16 cellular contexts compared by ENCODE assay signal in the genomic region with DNA sequence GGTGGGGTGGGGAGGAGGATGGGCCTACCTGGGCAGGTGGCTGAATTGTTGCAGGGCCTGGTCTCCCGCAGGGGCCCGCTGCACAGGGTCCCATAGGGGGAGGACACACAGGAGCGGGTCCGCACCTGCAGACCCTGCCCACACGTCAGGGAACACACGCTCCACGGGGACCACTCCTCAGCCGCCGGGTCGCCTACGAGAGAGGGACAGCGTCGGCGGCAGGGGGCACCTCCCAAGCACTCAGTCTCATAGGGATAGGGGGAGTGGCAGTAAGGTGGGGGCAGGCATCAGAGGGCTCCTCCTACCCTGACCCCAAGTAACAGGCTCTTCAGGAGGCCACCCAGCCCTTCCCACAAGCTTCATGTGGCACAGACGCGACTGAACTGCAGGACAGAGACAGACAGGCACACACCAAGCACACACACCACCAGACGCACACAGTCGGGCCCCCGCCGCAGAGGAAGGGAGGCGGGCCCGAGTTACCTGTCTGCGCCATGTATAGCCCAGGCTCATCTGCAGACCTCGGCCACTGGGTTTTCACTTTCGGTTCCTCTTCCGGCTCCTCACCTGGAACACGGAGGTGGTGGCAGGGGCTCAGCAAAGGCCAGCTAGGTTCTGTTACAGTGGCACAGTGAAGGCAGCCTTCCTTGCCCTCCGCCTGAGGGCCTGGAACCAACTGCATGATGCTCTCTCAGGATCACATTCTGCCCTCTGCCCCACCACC. TPM values are rescaled to one million over a fixed set of nuclear protein-coding genes. Genes with fewer than 3 reads are reported as not detected.
A peak's percentile ranks its signal among the peaks of the same experiment; 100 is the strongest.
DNase-seq lines count a peak whose midpoint lies in the region; ATAC-seq, FAIRE-seq and TF ChIP-seq lines count a peak whose summit lies in the region.
"Had no signal": no experiment of that assay in that cellular context is flagged by ENCODE, and none has a peak within 500 bp of the region (broad histone marks: within the 10 kb centered on the region; RNA-seq: fewer than 3 reads in every experiment).

No MANE protein-coding gene starts in this region.

- ATAC-seq in GM21381 (IDR thresholded peaks at IDR 0.05; ENCODE audit: unreplicated experiment) (peak; percentile 69), HG03460 (IDR thresholded peaks at IDR 0.05; ENCODE audit: unreplicated experiment) (peak; percentile 53)

- H3K27ac ChIP-seq in kidney (ENCODE audit: low read depth in 2 of 2, low read length in 2 of 2) = no peak overlapping the region
- H3K27ac ChIP-seq in RWPE1 = no peak overlapping the region
- H3K27ac ChIP-seq: GM23248, skin epidermis had no signal

- intact Hi-C loops in kidney (cut with DNase I) = no loop called here

- H3K4me3 ChIP-seq in kidney (ENCODE audit: low read length in 2 of 2) = no peak overlapping the region
- H3K4me3 ChIP-seq: GM23248, skin epidermis had no signal

- POLR2A ChIA-PET in RWPE1 (lab: Yijun Ruan, JAX; ENCODE audit: low non-redundant PET) = no interaction called here

- peaks cover 0 to 5% of the 10 kb centered on the region in 2 donors for H3K4me1 ChIP-seq in kidney (ENCODE audit: control insufficient read depth in 1 of 2, insufficient read depth in 1 of 2, low read depth in 1 of 2, low read length in 2 of 2)

- FAIRE-seq in GM12892 (lab: Jason Lieb, UNC) (peak; percentile 93), kidney (lab: Jason Lieb, UNC) (no peak)

- TF ChIP-seq CTCF in kidney (IDR thresholded peaks at IDR 0.05; ENCODE audit: borderline replicate concordance, extremely low read depth, insufficient read depth) (no peak), RWPE1 (conservative IDR thresholded peaks at IDR 0.05; ENCODE audit: low read depth) (no peak)

- TF ChIP-seq POLR2A in GM12892 (IDR thresholded peaks at IDR 0.05; ENCODE audit: low read depth, low read length) = no peak

- H3K36me3 ChIP-seq in kidney (ENCODE audit: control insufficient read depth in 1 of 2, insufficient read depth in 2 of 2, low read length in 2 of 2) = no peaks in the 10 kb centered on the region

- DNase-seq in GM12892 (ENCODE audit: insufficient read length) (peak; percentile 80), kidney (peak; percentile 66), NOMO-1 treated with DMSO at 0.1 percent for 48 hours (lab: John Stamatoyannopoulos, UW; ENCODE audit: unreplicated experiment) (no peak), SW480 (ENCODE audit: low spot score) (no peak), RWPE1 (ENCODE audit: low spot score) (no peak)
- DNase-seq in activated T-cell treated with anti-CD3 and anti-CD28 coated beads, Interleukin-2, amount 50 U/mL, for 1 hour = no peak
- DNase-seq: activated CD8-positive, alpha-beta memory T cell treated with anti-CD3 and anti-CD28 coated beads, Interleukin-2, amount 50 U/mL, for 48 hours; effector CD4-positive, alpha-beta T cell; GF-D8; GM23248; NCI-H446; nephron progenitor cell; SHP77 had no signal

- no peaks in the 10 kb centered on the region for H3K9me3 ChIP-seq in kidney (ENCODE audit: control insufficient read depth in 1 of 2, low read length in 2 of 2)

- CTCF ChIA-PET in RWPE1 (lab: Yijun Ruan, JAX) = interaction anchor here (0.7 to 2.0 kb wide), 3 partner anchors 27 to 81 kb away, joined by 3 to 7 read pairs (median 6); no protein-coding TSS in a partner anchor

- H3K9ac ChIP-seq in kidney (ENCODE audit: low read length in 2 of 2) = no peak overlapping the region
- H3K9ac ChIP-seq: GM23248 had no signal

RNA-seq across cellular contexts. Expression of gene ADGRB2, which starts 19.8 kb away (rescaled TPM):
- 0.08 TPM for polyA plus RNA-seq in GM12892 (2012; ENCODE audit: missing spikeins)
- total RNA-seq in kidney = 3.2 TPM
- 5.3 TPM for polyA plus RNA-seq in kidney (ENCODE audit: insufficient read depth, low read depth, low replicate concordance)

RNA-seq across cellular contexts. Expression of gene COL16A1, which starts 40.5 kb away (rescaled TPM):
- polyA plus RNA-seq in GM12892 (2012; ENCODE audit: missing spikeins) = 0.36 TPM
- 29.0 TPM for total RNA-seq in kidney
- 9.2 TPM for polyA plus RNA-seq in kidney (ENCODE audit: insufficient read depth, low read depth, low replicate concordance)

Comparison
In these comparisons a context has a peak if more than half of its experiments do, and no peak if none do; other contexts are left out.
1. DNase-seq: peak in GM12892 (single experiment) and kidney (single experiment); none in NOMO-1 treated with DMSO at 0.1 percent for 48 hours (single experiment), SW480 (single experiment), activated T-cell treated with anti-CD3 and anti-CD28 coated beads, Interleukin-2, amount 50 U/mL, for 1 hour (single experiment) and RWPE1 (single experiment).